In the genomic region with DNA sequence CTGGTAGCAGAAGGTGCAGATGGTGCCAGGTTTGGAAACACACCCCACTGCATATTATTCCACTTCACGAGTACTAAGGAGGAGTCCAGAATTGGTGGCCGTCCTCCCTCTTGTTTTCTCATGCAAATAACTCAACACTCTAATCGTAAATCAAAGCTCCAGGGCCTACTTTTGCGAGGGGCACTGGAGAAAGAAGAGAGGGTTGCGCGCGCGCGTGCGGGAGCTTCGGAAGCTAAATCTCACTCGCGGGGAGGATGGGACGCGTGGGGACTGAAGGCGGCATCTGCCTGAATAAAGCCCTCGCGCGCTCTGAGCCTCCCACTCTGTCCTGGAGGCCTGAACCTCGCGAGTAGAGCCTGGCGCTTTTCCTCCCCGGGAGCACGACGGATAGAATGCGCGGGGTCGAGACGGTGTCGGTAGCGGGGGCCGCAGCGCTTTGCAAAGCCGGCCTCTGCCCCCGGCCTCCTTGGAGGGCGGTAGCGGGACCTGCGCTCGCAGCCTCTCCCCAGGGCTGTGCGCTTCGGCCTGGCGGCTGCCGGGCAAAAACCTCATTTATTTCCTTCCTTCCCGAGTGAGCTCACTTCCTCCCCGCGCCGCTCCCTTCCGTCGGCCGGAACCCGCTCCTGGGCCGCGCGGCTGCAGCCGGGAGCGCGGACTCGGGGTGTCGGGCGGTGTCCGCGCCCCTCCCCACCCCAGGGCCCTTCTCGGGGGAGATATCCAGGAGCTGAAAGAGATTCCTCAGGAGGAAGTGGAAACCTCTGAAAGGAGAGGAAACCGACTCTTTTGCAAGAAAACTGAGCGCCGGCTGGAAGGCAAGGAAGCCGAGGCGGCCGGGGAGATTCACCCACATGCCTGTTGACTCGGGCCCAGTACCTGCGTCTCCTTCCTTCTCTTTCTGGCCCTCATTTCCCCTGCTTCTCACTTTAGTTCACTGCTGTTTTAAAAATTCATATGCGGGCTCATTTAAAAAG, we compare ENCODE assay signal across 8 cellular contexts. TPM values are rescaled to one million over a fixed set of nuclear protein-coding genes. Genes with fewer than 3 reads are reported as not detected.
DNase-seq lines count a peak whose midpoint lies in the region; ATAC-seq and TF ChIP-seq lines count a peak whose summit lies in the region.

No MANE protein-coding gene starts in this region.

- H3K4me3 ChIP-seq in astrocyte of the cerebellum (ENCODE audit: low read depth, low read length) (peak overlapping the region; percentile 36), kidney epithelial cell (ENCODE audit: low read depth, low read length) (peak overlapping the region; percentile 46), testis (peak overlapping the region; percentile 51 to 60), WERI-Rb-1 (ENCODE audit: low read depth, low read length) (no peak overlapping the region)

- DNase-seq in GM10266 (ENCODE audit: extremely low spot score) (peak; percentile 38), astrocyte of the cerebellum (ENCODE audit: low read depth) (no peak), kidney epithelial cell (ENCODE audit: low read depth) (no peak), testis (peak; percentile 65), NCI-H1048 (lab: John Stamatoyannopoulos, UW) (no peak), SHP77 treated with DMSO at 0.1 percent for 48 hours (lab: John Stamatoyannopoulos, UW) (no peak), WERI-Rb-1 (no peak)

- intact Hi-C loops in testis (cut with DNase I; ENCODE audit: low total_unique reads): loop anchor here (10.0 kb wide), 1 partner anchor 655 kb away; no protein-coding TSS in a partner anchor

- no peaks in the 10 kb centered on the region for H3K4me1 ChIP-seq in testis

- peak overlapping the region in 1 of 2 donors; percentile 36 for H3K27ac ChIP-seq in testis
- no peak overlapping the region for H3K27ac ChIP-seq in WERI-Rb-1

- no peak for TF ChIP-seq POLR2A in testis (IDR thresholded peaks at IDR 0.05)

- H3K27me3 ChIP-seq in kidney epithelial cell (ENCODE audit: control insufficient read depth, insufficient read depth, low read length) (peaks cover 91% of the 10 kb centered on the region), testis (no peaks in the 10 kb centered on the region), WERI-Rb-1 (ENCODE audit: insufficient read depth, low read depth, severe bottlenecking) (no peaks in the 10 kb centered on the region)

- in situ Hi-C loops in astrocyte of the cerebellum (cut with HindIII; ENCODE audit: low sequenced_read_pairs): no loop called here

- H3K36me3 ChIP-seq in kidney epithelial cell (ENCODE audit: control insufficient read depth, insufficient read depth, low read length): no peaks in the 10 kb centered on the region
- H3K36me3 ChIP-seq in testis (ENCODE audit: low read depth, missing control alignments): no peaks in the 10 kb centered on the region
- no peaks in the 10 kb centered on the region for H3K36me3 ChIP-seq in WERI-Rb-1

- WGBS in testis, 2 donors: 7 to 14% methylated on average over 47 to 72 of the region's 72 CpGs

- no peak for TF ChIP-seq CTCF in GM10266 (IDR thresholded peaks at IDR 0.05; ENCODE audit: control insufficient read depth, insufficient read depth, low read depth, missing control alignments)
- no peak for TF ChIP-seq CTCF in astrocyte of the cerebellum (IDR thresholded peaks at IDR 0.05; ENCODE audit: low read depth, low read length, missing control alignments)
- TF ChIP-seq CTCF in kidney epithelial cell (IDR thresholded peaks at IDR 0.05; ENCODE audit: insufficient read depth, low read length, poor library complexity, severe bottlenecking): no peak
- TF ChIP-seq CTCF in testis (IDR thresholded peaks at IDR 0.05): no peak
- TF ChIP-seq CTCF in WERI-Rb-1 (IDR thresholded peaks at IDR 0.05; ENCODE audit: low read depth, low read length): no peak

- H3K9me3 ChIP-seq in testis: no peaks in the 10 kb centered on the region
- no peaks in the 10 kb centered on the region for H3K9me3 ChIP-seq in WERI-Rb-1 (ENCODE audit: severe bottlenecking)

- peak; percentile 19 for ATAC-seq in HG02610 (IDR thresholded peaks at IDR 0.05; ENCODE audit: unreplicated experiment)

RNA-seq across cellular contexts. Expression of a gene that starts 20.7 kb away (rescaled TPM):
- not detected in 2 replicates for total RNA-seq in kidney epithelial cell
- total RNA-seq in testis: 10 to 100 TPM in 1 of 2 donors, 1 to 10 TPM in 1; 9.4 to 12.3 TPM
- 3.5 TPM for polyA plus RNA-seq in testis (ENCODE audit: insufficient read depth, low read depth, low replicate concordance)

Comparison
In these comparisons a context has a peak if more than half of its experiments do, and no peak if none do; other contexts are left out.
1. DNase-seq: peak in GM10266 (single experiment) and testis (single experiment); none in astrocyte of the cerebellum (single experiment), kidney epithelial cell (single experiment), NCI-H1048 (single experiment), SHP77 treated with DMSO at 0.1 percent for 48 hours (single experiment) and WERI-Rb-1 (single experiment).
2. RNA of a gene that starts 20.7 kb away (total RNA-seq): 9.4 to 12.3 TPM in testis; not detected in kidney epithelial cell; every median in the first group is over 10 times any median in the second.